ENCODE assay signal across 27 cellular contexts in genomic region chr2:235421618-235422017, GRCh38.
DNase-seq lines count a peak whose midpoint lies in the region; ATAC-seq and TF ChIP-seq lines count a peak whose summit lies in the region.
"Had no signal": no experiment of that assay in that cellular context is flagged by ENCODE, and none has a peak within 500 bp of the region (broad histone marks: within the 10 kb centered on the region; RNA-seq: fewer than 3 reads in every experiment).

No MANE protein-coding gene starts in this region.

- no peaks in the 10 kb centered on the region for H3K36me3 ChIP-seq in body of pancreas (replicated peaks in 1 of 2; ENCODE audit: insufficient read depth in 1 of 2, low read depth in 2 of 2)
- no peaks in the 10 kb centered on the region for H3K36me3 ChIP-seq in trophoblast cell (ENCODE audit: control insufficient read depth in 1 of 2, insufficient read depth in 2 of 2, low read length in 2 of 2)

- no peak overlapping the region for H3K14ac ChIP-seq in trophoblast cell (ENCODE audit: low read length)

- no peak overlapping the region for H4K91ac ChIP-seq in trophoblast cell (ENCODE audit: low read depth, low read length)

- H3K27me3 ChIP-seq in body of pancreas: no peaks in the 10 kb centered on the region
- no peaks in the 10 kb centered on the region for H3K27me3 ChIP-seq in trophoblast cell (ENCODE audit: insufficient read depth, low read length)

- H3K4me1 ChIP-seq in body of pancreas: peaks cover 22% of the 10 kb centered on the region
- no peaks in the 10 kb centered on the region for H3K4me1 ChIP-seq in trophoblast cell (ENCODE audit: control insufficient read depth in 1 of 2, insufficient read depth in 2 of 2, low read length in 2 of 2)

- peaks cover 5% of the 10 kb centered on the region for H3K9me3 Mint-ChIP-seq in activated CD8-positive, alpha-beta T cell treated with anti-CD3 and anti-CD28 coated beads for 36 hours
- H3K9me3 Mint-ChIP-seq: activated T-helper 2 cell treated with anti-CD3 and anti-CD28 coated beads, Interferon-gamma antibody, Interleukin-2, Interleukin-4, amounts not matched to agents 10 μg/mL and 5 μg/mL and 100 μg/mL, durations not matched to agents 14 hours and 24 hours and 36 hours had no signal

- no peak overlapping the region for H3K23ac ChIP-seq in trophoblast cell (ENCODE audit: low read length)

- H3K4ac ChIP-seq in trophoblast cell (ENCODE audit: low read depth, low read length): no peak overlapping the region

- no peak overlapping the region for H2BK12ac ChIP-seq in trophoblast cell (ENCODE audit: low read length)

- no peak overlapping the region for H3K27ac Mint-ChIP-seq in activated CD8-positive, alpha-beta T cell treated with anti-CD3 and anti-CD28 coated beads for 36 hours
- H3K27ac Mint-ChIP-seq: activated CD4-positive, alpha-beta memory T cell treated with anti-CD3 and anti-CD28 coated beads, Interleukin-2, amount 10 ng/mL, durations not matched to agents 7 days and 5 days; activated naive CD4-positive, alpha-beta T cell treated with anti-CD3 and anti-CD28 coated beads, Interleukin-2, amount 50 U/mL, for 72 hours; activated T-helper 2 cell treated with anti-CD3 and anti-CD28 coated beads, Interferon-gamma antibody, Interleukin-2, Interleukin-4, amounts not matched to agents 10 μg/mL and 5 μg/mL and 100 μg/mL, durations not matched to agents 14 hours and 24 hours and 36 hours; CD4-positive, alpha-beta memory T cell; memory B cell; naive B cell; T-helper 17 cell; type B pancreatic cell had no signal

- no peaks in the 10 kb centered on the region for H3K79me1 ChIP-seq in trophoblast cell (ENCODE audit: low read length)

- POLR2A ChIA-PET in activated CD8-positive, alpha-beta T cell treated with anti-CD3 and anti-CD28 coated beads for 36 hours (lab: Charles Lee): no interaction called here

- no peak overlapping the region for H2BK120ac ChIP-seq in trophoblast cell (ENCODE audit: insufficient read depth, low read length, poor library complexity)

- no peak overlapping the region for H3K4me3 ChIP-seq in body of pancreas
- no peak overlapping the region for H3K4me3 ChIP-seq in trophoblast cell (ENCODE audit: low read depth, low read length)
- H3K4me3 ChIP-seq: K562, smooth muscle cell had no signal

- no peak overlapping the region for H2BK5ac ChIP-seq in trophoblast cell (ENCODE audit: low read depth, low read length, poor library complexity)

- H3K4me1 Mint-ChIP-seq in activated CD8-positive, alpha-beta T cell treated with anti-CD3 and anti-CD28 coated beads for 36 hours (ENCODE audit: low read depth): no peaks in the 10 kb centered on the region
- H3K4me1 Mint-ChIP-seq: activated CD4-positive, alpha-beta memory T cell treated with anti-CD3 and anti-CD28 coated beads, Interleukin-2, amount 10 ng/mL, durations not matched to agents 7 days and 5 days; CD4-positive, alpha-beta memory T cell; memory B cell; naive B cell; T-helper 17 cell had no signal

- H3K9me3 ChIP-seq in body of pancreas (no peaks in the 10 kb centered on the region), trophoblast cell (ENCODE audit: insufficient read depth, low read depth, low read length) (no peaks in the 10 kb centered on the region)
- H3K9me3 ChIP-seq: SK-N-SH had no signal

- WGBS in body of pancreas, 2 donors: 24 to 47% methylated on average over 2 of the region's 2 CpGs
- no CpG with 5 or more reads among the region's 2 CpGs for WGBS in trophoblast cell (ENCODE audit: extremely low coverage, insufficient coverage, insufficient read length)

- no peaks in the 10 kb centered on the region for H3K36me3 Mint-ChIP-seq in activated CD8-positive, alpha-beta T cell treated with anti-CD3 and anti-CD28 coated beads for 36 hours (ENCODE audit: low read depth)
- H3K36me3 Mint-ChIP-seq: activated naive CD4-positive, alpha-beta T cell treated with anti-CD3 and anti-CD28 coated beads, Interleukin-2, amount 50 U/mL, for 72 hours; CD4-positive, alpha-beta memory T cell; naive B cell; type B pancreatic cell had no signal

- no peak overlapping the region for H2AK5ac ChIP-seq in trophoblast cell (ENCODE audit: low read length)

- no peak overlapping the region for H3K18ac ChIP-seq in trophoblast cell (ENCODE audit: low read length)

- CTCF ChIA-PET in activated CD8-positive, alpha-beta T cell treated with anti-CD3 and anti-CD28 coated beads for 36 hours (lab: Charles Lee): no interaction called here

- H2AFZ ChIP-seq in trophoblast cell (ENCODE audit: insufficient read depth, low read length, poor library complexity): no peak overlapping the region

- no peak overlapping the region for H3K4me2 ChIP-seq in trophoblast cell (ENCODE audit: low read length)
- H3K4me2 ChIP-seq: SK-N-SH, smooth muscle cell had no signal

- TF ChIP-seq POLR2A in body of pancreas (IDR thresholded peaks at IDR 0.05): no peak

- peak overlapping the region; percentile 55 for H4K12ac ChIP-seq in trophoblast cell (ENCODE audit: low read depth, low read length)

- DNase-seq in Right ventricle myocardium superior: no peak
- DNase-seq in left cardiac atrium: no peak
- peak; percentile 10 for DNase-seq in NCI-H510A (lab: John Stamatoyannopoulos, UW)
- DNase-seq in body of pancreas: peak; percentile 68 to 84 (median 77)
- no peak for DNase-seq in trophoblast cell
- DNase-seq in activated CD8-positive, alpha-beta T cell treated with anti-CD3 and anti-CD28 coated beads for 36 hours: no peak
- DNase-seq in NCI-H1436 treated with DMSO at 0.1 percent for 48 hours (lab: John Stamatoyannopoulos, UW): no peak
- DNase-seq: activated CD4-positive, alpha-beta memory T cell treated with anti-CD3 and anti-CD28 coated beads, Interleukin-2, amount 10 ng/mL, durations not matched to agents 7 days and 5 days; activated CD4-positive, alpha-beta T cell treated with anti-CD3 and anti-CD28 coated beads for 1 hour; CD4-positive, alpha-beta memory T cell; effector CD8-positive, alpha-beta T cell; GF-D8; glutamatergic neuron; HCEC 1CT; naive B cell; NCI-H1417 treated with DMSO at 0.1 percent for 48 hours; NCI-H2107; NCI-H446 treated with DMSO at 0.1 percent for 48 hours; SK-N-SH; T-helper 17 cell had no signal

- peak overlapping the region in 2 of 4 donors; percentile 10 to 21 for H3K27ac ChIP-seq in body of pancreas
- H3K27ac ChIP-seq in trophoblast cell (ENCODE audit: low read depth, low read length): no peak overlapping the region

- H3K9ac ChIP-seq in trophoblast cell (ENCODE audit: low read length): no peak overlapping the region
- H3K9ac ChIP-seq: SK-N-SH had no signal

- peaks cover 1% of the 10 kb centered on the region for H3K27me3 Mint-ChIP-seq in activated CD8-positive, alpha-beta T cell treated with anti-CD3 and anti-CD28 coated beads for 36 hours
- H3K27me3 Mint-ChIP-seq: activated CD4-positive, alpha-beta memory T cell treated with anti-CD3 and anti-CD28 coated beads, Interleukin-2, amount 10 ng/mL, durations not matched to agents 7 days and 5 days; type B pancreatic cell had no signal

- no peak for TF ChIP-seq CTCF in body of pancreas (IDR thresholded peaks at IDR 0.05)
- no peak for TF ChIP-seq CTCF in activated CD8-positive, alpha-beta T cell treated with anti-CD3 and anti-CD28 coated beads for 36 hours (IDR thresholded peaks at IDR 0.05)

- H3K79me2 ChIP-seq in trophoblast cell (ENCODE audit: control insufficient read depth, insufficient read depth, low read length, poor library complexity): no peaks in the 10 kb centered on the region

- intact Hi-C loops in Right ventricle myocardium superior (cut with DNase I) (no loop called here), left cardiac atrium (cut with DNase I) (no loop called here), body of pancreas (cut with DNase I) (no loop called here)
- intact Hi-C loops in activated CD8-positive, alpha-beta T cell treated with anti-CD3 and anti-CD28 coated beads for 36 hours (cut with micrococcal nuclease): no loop called here

- no peak overlapping the region for H3K4me3 Mint-ChIP-seq in activated CD8-positive, alpha-beta T cell treated with anti-CD3 and anti-CD28 coated beads for 36 hours
- H3K4me3 Mint-ChIP-seq: activated CD4-positive, alpha-beta memory T cell treated with anti-CD3 and anti-CD28 coated beads, Interleukin-2, amount 10 ng/mL, durations not matched to agents 7 days and 5 days; CD4-positive, alpha-beta memory T cell; memory B cell; naive B cell; T-helper 17 cell; type B pancreatic cell had no signal

- ATAC-seq in Right ventricle myocardium superior (ENCODE audit: poor library complexity) (peak; percentile 80), left cardiac atrium (no peak), body of pancreas (peak; percentile 89), GM18520 (IDR thresholded peaks at IDR 0.05; ENCODE audit: unreplicated experiment) (no peak)
- ATAC-seq in activated CD8-positive, alpha-beta T cell treated with anti-CD3 and anti-CD28 coated beads for 36 hours: no peak
- ATAC-seq: activated naive CD4-positive, alpha-beta T cell treated with anti-CD3 and anti-CD28 coated beads, Interleukin-2, amount 50 U/mL, for 72 hours; K562; T-helper 17 cell had no signal

- H4K8ac ChIP-seq in trophoblast cell (ENCODE audit: low read depth, low read length): no peak overlapping the region

Comparison
In these comparisons a context has a peak if more than half of its experiments do, and no peak if none do; other contexts are left out.
1. ATAC-seq: peak in Right ventricle myocardium superior (single experiment) and body of pancreas (single experiment); none in left cardiac atrium (0 of 2), activated CD8-positive, alpha-beta T cell treated with anti-CD3 and anti-CD28 coated beads for 36 hours (single experiment) and GM18520 (single experiment).
2. DNase-seq: peak in NCI-H510A (single experiment) and body of pancreas (4 of 4); none in Right ventricle myocardium superior (single experiment), left cardiac atrium (single experiment), trophoblast cell (0 of 2), activated CD8-positive, alpha-beta T cell treated with anti-CD3 and anti-CD28 coated beads for 36 hours (single experiment) and NCI-H1436 treated with DMSO at 0.1 percent for 48 hours (single experiment).